Comparison of ENCODE assay signal across 1 cellular context in the genomic region with DNA sequence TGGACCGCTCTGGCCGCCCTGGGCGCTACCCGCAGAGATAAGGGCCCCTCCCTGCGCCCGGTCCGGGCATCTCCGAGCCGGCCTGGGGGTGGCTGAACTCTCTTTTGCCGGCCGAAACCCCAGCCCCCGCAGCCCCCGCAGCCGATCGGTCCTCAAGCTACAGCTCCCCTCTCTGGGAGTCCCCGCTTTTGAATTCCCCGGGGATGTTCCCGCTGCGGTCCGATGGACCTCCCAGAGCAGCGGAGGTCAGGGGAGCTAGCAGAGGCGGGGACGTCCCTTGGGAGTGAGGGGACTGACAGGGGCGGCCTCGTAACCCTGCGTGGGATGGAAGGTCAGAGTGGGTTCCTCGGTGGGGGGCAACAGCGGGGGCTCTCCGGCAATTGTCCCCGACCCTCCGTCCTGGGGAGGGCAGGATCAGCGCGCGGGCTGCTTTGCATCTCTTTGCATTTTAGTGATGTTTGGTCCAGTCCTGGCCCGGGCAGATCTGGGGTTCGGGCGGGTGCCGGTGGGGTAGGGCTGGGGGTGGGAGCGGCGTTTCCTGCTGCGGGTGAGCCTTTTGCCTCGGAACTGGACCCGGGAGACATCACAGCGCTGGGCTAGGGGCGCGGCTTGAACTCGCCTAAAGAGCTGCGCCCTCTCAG.
TF ChIP-seq lines count a peak whose summit lies in the region.

A gene with protein sequence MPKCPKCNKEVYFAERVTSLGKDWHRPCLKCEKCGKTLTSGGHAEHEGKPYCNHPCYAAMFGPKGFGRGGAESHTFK (plus strand): TSS at position 554 of the 641 bp plus-strand sequence. CDS start 374 bp downstream, outside the sequence.

TF ChIP-seq in GM23338, 12 proteins besides CTCF, POLR2A, EP300 and RAD21 (continued from another document):
- TF ChIP-seq, protein P1, sequence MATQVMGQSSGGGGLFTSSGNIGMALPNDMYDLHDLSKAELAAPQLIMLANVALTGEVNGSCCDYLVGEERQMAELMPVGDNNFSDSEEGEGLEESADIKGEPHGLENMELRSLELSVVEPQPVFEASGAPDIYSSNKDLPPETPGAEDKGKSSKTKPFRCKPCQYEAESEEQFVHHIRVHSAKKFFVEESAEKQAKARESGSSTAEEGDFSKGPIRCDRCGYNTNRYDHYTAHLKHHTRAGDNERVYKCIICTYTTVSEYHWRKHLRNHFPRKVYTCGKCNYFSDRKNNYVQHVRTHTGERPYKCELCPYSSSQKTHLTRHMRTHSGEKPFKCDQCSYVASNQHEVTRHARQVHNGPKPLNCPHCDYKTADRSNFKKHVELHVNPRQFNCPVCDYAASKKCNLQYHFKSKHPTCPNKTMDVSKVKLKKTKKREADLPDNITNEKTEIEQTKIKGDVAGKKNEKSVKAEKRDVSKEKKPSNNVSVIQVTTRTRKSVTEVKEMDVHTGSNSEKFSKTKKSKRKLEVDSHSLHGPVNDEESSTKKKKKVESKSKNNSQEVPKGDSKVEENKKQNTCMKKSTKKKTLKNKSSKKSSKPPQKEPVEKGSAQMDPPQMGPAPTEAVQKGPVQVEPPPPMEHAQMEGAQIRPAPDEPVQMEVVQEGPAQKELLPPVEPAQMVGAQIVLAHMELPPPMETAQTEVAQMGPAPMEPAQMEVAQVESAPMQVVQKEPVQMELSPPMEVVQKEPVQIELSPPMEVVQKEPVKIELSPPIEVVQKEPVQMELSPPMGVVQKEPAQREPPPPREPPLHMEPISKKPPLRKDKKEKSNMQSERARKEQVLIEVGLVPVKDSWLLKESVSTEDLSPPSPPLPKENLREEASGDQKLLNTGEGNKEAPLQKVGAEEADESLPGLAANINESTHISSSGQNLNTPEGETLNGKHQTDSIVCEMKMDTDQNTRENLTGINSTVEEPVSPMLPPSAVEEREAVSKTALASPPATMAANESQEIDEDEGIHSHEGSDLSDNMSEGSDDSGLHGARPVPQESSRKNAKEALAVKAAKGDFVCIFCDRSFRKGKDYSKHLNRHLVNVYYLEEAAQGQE (IDR thresholded peaks at IDR 0.05; ENCODE audit: unreplicated experiment) = no peak
- TF ChIP-seq NANOG (IDR thresholded peaks at IDR 0.05; ENCODE audit: borderline replicate concordance) (no peak), STAT1 (IDR thresholded peaks at IDR 0.05; ENCODE audit: unreplicated experiment) (no peak), JUNB (IDR thresholded peaks at IDR 0.05; ENCODE audit: unreplicated experiment) (no peak), EZH2 (IDR thresholded peaks at IDR 0.05; ENCODE audit: low read depth, unreplicated experiment) (no peak), POLR2AphosphoS5 (IDR thresholded peaks at IDR 0.05; ENCODE audit: low read depth) (no peak), CREB1 (CRISPR knock-in tag; IDR thresholded peaks at IDR 0.05; ENCODE audit: low read depth) (no peak), ZNF331 (CRISPR knock-in tag; IDR thresholded peaks at IDR 0.05; ENCODE audit: low read depth) (no peak), ZNF114 (CRISPR knock-in tag; IDR thresholded peaks at IDR 0.05) (no peak)
- TF ChIP-seq, protein P2, sequence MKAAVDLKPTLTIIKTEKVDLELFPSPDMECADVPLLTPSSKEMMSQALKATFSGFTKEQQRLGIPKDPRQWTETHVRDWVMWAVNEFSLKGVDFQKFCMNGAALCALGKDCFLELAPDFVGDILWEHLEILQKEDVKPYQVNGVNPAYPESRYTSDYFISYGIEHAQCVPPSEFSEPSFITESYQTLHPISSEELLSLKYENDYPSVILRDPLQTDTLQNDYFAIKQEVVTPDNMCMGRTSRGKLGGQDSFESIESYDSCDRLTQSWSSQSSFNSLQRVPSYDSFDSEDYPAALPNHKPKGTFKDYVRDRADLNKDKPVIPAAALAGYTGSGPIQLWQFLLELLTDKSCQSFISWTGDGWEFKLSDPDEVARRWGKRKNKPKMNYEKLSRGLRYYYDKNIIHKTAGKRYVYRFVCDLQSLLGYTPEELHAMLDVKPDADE (IDR thresholded peaks at IDR 0.05) = no peak
- TF ChIP-seq, protein P3, sequence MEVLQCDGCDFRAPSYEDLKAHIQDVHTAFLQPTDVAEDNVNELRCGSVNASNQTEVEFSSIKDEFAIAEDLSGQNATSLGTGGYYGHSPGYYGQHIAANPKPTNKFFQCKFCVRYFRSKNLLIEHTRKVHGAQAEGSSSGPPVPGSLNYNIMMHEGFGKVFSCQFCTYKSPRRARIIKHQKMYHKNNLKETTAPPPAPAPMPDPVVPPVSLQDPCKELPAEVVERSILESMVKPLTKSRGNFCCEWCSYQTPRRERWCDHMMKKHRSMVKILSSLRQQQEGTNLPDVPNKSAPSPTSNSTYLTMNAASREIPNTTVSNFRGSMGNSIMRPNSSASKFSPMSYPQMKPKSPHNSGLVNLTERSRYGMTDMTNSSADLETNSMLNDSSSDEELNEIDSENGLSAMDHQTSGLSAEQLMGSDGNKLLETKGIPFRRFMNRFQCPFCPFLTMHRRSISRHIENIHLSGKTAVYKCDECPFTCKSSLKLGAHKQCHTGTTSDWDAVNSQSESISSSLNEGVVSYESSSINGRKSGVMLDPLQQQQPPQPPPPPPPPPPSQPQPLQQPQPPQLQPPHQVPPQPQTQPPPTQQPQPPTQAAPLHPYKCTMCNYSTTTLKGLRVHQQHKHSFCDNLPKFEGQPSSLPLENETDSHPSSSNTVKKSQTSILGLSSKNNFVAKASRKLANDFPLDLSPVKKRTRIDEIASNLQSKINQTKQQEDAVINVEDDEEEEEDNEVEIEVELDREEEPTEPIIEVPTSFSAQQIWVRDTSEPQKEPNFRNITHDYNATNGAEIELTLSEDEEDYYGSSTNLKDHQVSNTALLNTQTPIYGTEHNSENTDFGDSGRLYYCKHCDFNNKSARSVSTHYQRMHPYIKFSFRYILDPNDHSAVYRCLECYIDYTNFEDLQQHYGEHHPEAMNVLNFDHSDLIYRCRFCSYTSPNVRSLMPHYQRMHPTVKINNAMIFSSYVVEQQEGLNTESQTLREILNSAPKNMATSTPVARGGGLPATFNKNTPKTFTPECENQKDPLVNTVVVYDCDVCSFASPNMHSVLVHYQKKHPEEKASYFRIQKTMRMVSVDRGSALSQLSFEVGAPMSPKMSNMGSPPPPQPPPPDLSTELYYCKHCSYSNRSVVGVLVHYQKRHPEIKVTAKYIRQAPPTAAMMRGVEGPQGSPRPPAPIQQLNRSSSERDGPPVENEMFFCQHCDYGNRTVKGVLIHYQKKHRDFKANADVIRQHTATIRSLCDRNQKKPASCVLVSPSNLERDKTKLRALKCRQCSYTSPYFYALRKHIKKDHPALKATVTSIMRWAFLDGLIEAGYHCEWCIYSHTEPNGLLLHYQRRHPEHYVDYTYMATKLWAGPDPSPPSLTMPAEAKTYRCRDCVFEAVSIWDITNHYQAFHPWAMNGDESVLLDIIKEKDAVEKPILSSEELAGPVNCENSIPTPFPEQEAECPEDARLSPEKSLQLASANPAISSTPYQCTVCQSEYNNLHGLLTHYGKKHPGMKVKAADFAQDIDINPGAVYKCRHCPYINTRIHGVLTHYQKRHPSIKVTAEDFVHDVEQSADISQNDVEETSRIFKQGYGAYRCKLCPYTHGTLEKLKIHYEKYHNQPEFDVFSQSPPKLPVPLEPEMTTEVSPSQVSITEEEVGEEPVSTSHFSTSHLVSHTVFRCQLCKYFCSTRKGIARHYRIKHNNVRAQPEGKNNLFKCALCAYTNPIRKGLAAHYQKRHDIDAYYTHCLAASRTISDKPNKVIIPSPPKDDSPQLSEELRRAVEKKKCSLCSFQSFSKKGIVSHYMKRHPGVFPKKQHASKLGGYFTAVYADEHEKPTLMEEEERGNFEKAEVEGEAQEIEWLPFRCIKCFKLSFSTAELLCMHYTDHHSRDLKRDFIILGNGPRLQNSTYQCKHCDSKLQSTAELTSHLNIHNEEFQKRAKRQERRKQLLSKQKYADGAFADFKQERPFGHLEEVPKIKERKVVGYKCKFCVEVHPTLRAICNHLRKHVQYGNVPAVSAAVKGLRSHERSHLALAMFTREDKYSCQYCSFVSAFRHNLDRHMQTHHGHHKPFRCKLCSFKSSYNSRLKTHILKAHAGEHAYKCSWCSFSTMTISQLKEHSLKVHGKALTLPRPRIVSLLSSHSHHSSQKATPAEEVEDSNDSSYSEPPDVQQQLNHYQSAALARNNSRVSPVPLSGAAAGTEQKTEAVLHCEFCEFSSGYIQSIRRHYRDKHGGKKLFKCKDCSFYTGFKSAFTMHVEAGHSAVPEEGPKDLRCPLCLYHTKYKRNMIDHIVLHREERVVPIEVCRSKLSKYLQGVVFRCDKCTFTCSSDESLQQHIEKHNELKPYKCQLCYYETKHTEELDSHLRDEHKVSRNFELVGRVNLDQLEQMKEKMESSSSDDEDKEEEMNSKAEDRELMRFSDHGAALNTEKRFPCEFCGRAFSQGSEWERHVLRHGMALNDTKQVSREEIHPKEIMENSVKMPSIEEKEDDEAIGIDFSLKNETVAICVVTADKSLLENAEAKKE (CRISPR knock-in tag; IDR thresholded peaks at IDR 0.05) = no peak
